Comparison of ENCODE assay signal across 13 cellular contexts in genomic region chr2:186592137-186592875, GRCh38. TPM values are rescaled to one million over a fixed set of nuclear protein-coding genes. Genes with fewer than 3 reads are reported as not detected.
DNase-seq lines count a peak whose midpoint lies in the region; ATAC-seq, FAIRE-seq and TF ChIP-seq lines count a peak whose summit lies in the region.
"Had no signal": no experiment of that assay in that cellular context is flagged by ENCODE, and none has a peak within 500 bp of the region (broad histone marks: within the 10 kb centered on the region; RNA-seq: fewer than 3 reads in every experiment).

No MANE protein-coding gene starts in this region.

- H3K27me3 ChIP-seq in adipocyte (replicated peaks; ENCODE audit: control insufficient read depth, insufficient read depth, low read length): no peaks in the 10 kb centered on the region
- no peaks in the 10 kb centered on the region for H3K27me3 ChIP-seq in small intestine (ENCODE audit: control insufficient read depth in 2 of 2, insufficient read depth in 2 of 2, low read length in 2 of 2)
- H3K27me3 ChIP-seq: transverse colon had no signal

- H3K9me3 Mint-ChIP-seq in activated CD8-positive, alpha-beta T cell treated with anti-CD3 and anti-CD28 coated beads for 36 hours: no peaks in the 10 kb centered on the region
- H3K9me3 Mint-ChIP-seq in activated CD8-positive, alpha-beta T cell treated with anti-CD3 and anti-CD28 coated beads, Interleukin-2, amount 10 ng/mL, durations not matched to agents 7 days and 5 days (ENCODE audit: insufficient read depth): no peaks in the 10 kb centered on the region
- H3K9me3 Mint-ChIP-seq in glutamatergic neuron (ENCODE audit: unreplicated experiment): peaks cover 5% of the 10 kb centered on the region

- intact Hi-C loops in activated CD8-positive, alpha-beta T cell treated with anti-CD3 and anti-CD28 coated beads for 36 hours (cut with micrococcal nuclease): loop anchor here (5.0 kb wide), 1 partner anchor 50 kb away; no protein-coding TSS in a partner anchor

- H3K4me3 ChIP-seq in adipocyte (ENCODE audit: low read length) (peak overlapping the region; percentile 90), small intestine (ENCODE audit: low read depth in 1 of 2, low read length in 2 of 2) (no peak overlapping the region)

- 93 to 94% (median 93%) methylated on average over 5 of the region's 5 CpGs for WGBS in small intestine, 3 donors

- no peaks in the 10 kb centered on the region for H3K36me3 Mint-ChIP-seq in activated CD8-positive, alpha-beta T cell treated with anti-CD3 and anti-CD28 coated beads for 36 hours (ENCODE audit: low read depth)
- peaks cover 1% of the 10 kb centered on the region for H3K36me3 Mint-ChIP-seq in activated CD8-positive, alpha-beta T cell treated with anti-CD3 and anti-CD28 coated beads, Interleukin-2, amount 10 ng/mL, durations not matched to agents 7 days and 5 days (ENCODE audit: low read depth)
- peaks cover 4% of the 10 kb centered on the region for H3K36me3 Mint-ChIP-seq in glutamatergic neuron (ENCODE audit: unreplicated experiment)

- TF ChIP-seq CTCF in activated CD8-positive, alpha-beta T cell treated with anti-CD3 and anti-CD28 coated beads for 36 hours (IDR thresholded peaks at IDR 0.05): no peak
- TF ChIP-seq CTCF in glutamatergic neuron (IDR thresholded peaks at IDR 0.05; ENCODE audit: partially characterized antibody, unreplicated experiment): no peak

- peak overlapping the region; percentile 12 for H3K4me3 Mint-ChIP-seq in activated CD8-positive, alpha-beta T cell treated with anti-CD3 and anti-CD28 coated beads for 36 hours
- H3K4me3 Mint-ChIP-seq in activated CD8-positive, alpha-beta T cell treated with anti-CD3 and anti-CD28 coated beads, Interleukin-2, amount 10 ng/mL, durations not matched to agents 7 days and 5 days: no peak overlapping the region
- H3K4me3 Mint-ChIP-seq in glutamatergic neuron (ENCODE audit: unreplicated experiment): peak overlapping the region; percentile 96

- peaks cover 31% of the 10 kb centered on the region for H3K4me1 Mint-ChIP-seq in activated CD8-positive, alpha-beta T cell treated with anti-CD3 and anti-CD28 coated beads for 36 hours (ENCODE audit: low read depth)
- H3K4me1 Mint-ChIP-seq in activated CD8-positive, alpha-beta T cell treated with anti-CD3 and anti-CD28 coated beads, Interleukin-2, amount 10 ng/mL, durations not matched to agents 7 days and 5 days (ENCODE audit: low read depth): peaks cover 23% of the 10 kb centered on the region
- peaks cover 11% of the 10 kb centered on the region for H3K4me1 Mint-ChIP-seq in glutamatergic neuron (ENCODE audit: low read depth, unreplicated experiment)

- H3K27me3 Mint-ChIP-seq in activated CD8-positive, alpha-beta T cell treated with anti-CD3 and anti-CD28 coated beads for 36 hours: no peaks in the 10 kb centered on the region
- H3K27me3 Mint-ChIP-seq in activated CD8-positive, alpha-beta T cell treated with anti-CD3 and anti-CD28 coated beads, Interleukin-2, amount 10 ng/mL, durations not matched to agents 7 days and 5 days (ENCODE audit: low read depth): peaks cover 4% of the 10 kb centered on the region
- peaks cover 3% of the 10 kb centered on the region for H3K27me3 Mint-ChIP-seq in glutamatergic neuron (ENCODE audit: unreplicated experiment)

- H3K27ac ChIP-seq in small intestine (ENCODE audit: low read depth in 1 of 2, low read length in 1 of 2): no peak overlapping the region

- POLR2A ChIA-PET in activated CD8-positive, alpha-beta T cell treated with anti-CD3 and anti-CD28 coated beads for 36 hours (lab: Charles Lee): interaction anchor here (0.6 kb wide), 1 partner anchor 10 kb away, joined by 3 read pairs; no protein-coding TSS in a partner anchor
- POLR2A ChIA-PET in activated CD8-positive, alpha-beta T cell treated with anti-CD3 and anti-CD28 coated beads, Interleukin-2, amount 10 ng/mL, durations not matched to agents 7 days and 5 days (lab: Charles Lee): no interaction called here

- H3K4me1 ChIP-seq in adipocyte (ENCODE audit: control insufficient read depth, insufficient read depth, low read length) (peaks cover 31% of the 10 kb centered on the region), small intestine (ENCODE audit: control insufficient read depth in 2 of 2, insufficient read depth in 1 of 2, low read depth in 1 of 2, low read length in 1 of 2) (peaks cover 3 to 6% of the 10 kb centered on the region in 2 donors)

- DNase-seq in activated CD8-positive, alpha-beta T cell treated with anti-CD3 and anti-CD28 coated beads for 36 hours: no peak
- DNase-seq in activated CD8-positive, alpha-beta T cell treated with anti-CD3 and anti-CD28 coated beads, Interleukin-2, amount 10 ng/mL, durations not matched to agents 7 days and 5 days: no peak
- DNase-seq in adipocyte (ENCODE audit: low read depth) (no peak), glutamatergic neuron (no peak), small intestine (peak; percentile 20), SK-N-DZ (ENCODE audit: low spot score) (no peak), DMS79 treated with DMSO at 0.1 percent for 48 hours (lab: John Stamatoyannopoulos, UW) (no peak)
- DNase-seq: ACHN; NCI-H1694; SIG-M5; stimulated activated CD4-positive, alpha-beta T cell treated with anti-CD3 and anti-CD28 coated beads, Interleukin-1b, Interleukin-23, amount 100 ng/mL, for 48 hours; transverse colon had no signal

- H3K36me3 ChIP-seq in adipocyte (ENCODE audit: control insufficient read depth, insufficient read depth, low read length, severe bottlenecking): no peaks in the 10 kb centered on the region
- no peaks in the 10 kb centered on the region for H3K36me3 ChIP-seq in small intestine (ENCODE audit: control insufficient read depth in 2 of 2, insufficient read depth in 2 of 2, low read length in 2 of 2)
- H3K36me3 ChIP-seq: transverse colon had no signal

- no peak for ATAC-seq in activated CD8-positive, alpha-beta T cell treated with anti-CD3 and anti-CD28 coated beads for 36 hours
- no peak for ATAC-seq in activated CD8-positive, alpha-beta T cell treated with anti-CD3 and anti-CD28 coated beads, Interleukin-2, amount 10 ng/mL, durations not matched to agents 7 days and 5 days
- ATAC-seq in GM21576 (IDR thresholded peaks at IDR 0.05; ENCODE audit: unreplicated experiment): no peak

- H3K9me3 ChIP-seq in adipocyte (ENCODE audit: control insufficient read depth, low read length) (no peaks in the 10 kb centered on the region), small intestine (ENCODE audit: control insufficient read depth, low read depth) (no peaks in the 10 kb centered on the region)
- H3K9me3 ChIP-seq: transverse colon had no signal

- FAIRE-seq in small intestine (lab: Jason Lieb, UNC): no peak

- peak overlapping the region; percentile 89 for H3K9ac ChIP-seq in adipocyte (ENCODE audit: low read length)

- H3K27ac Mint-ChIP-seq in activated CD8-positive, alpha-beta T cell treated with anti-CD3 and anti-CD28 coated beads for 36 hours: no peak overlapping the region
- no peak overlapping the region for H3K27ac Mint-ChIP-seq in activated CD8-positive, alpha-beta T cell treated with anti-CD3 and anti-CD28 coated beads, Interleukin-2, amount 10 ng/mL, durations not matched to agents 7 days and 5 days
- H3K27ac Mint-ChIP-seq in glutamatergic neuron (ENCODE audit: unreplicated experiment): no peak overlapping the region

- CTCF ChIA-PET in activated CD8-positive, alpha-beta T cell treated with anti-CD3 and anti-CD28 coated beads for 36 hours (lab: Charles Lee): no interaction called here
- CTCF ChIA-PET in activated CD8-positive, alpha-beta T cell treated with anti-CD3 and anti-CD28 coated beads, Interleukin-2, amount 10 ng/mL, durations not matched to agents 7 days and 5 days (lab: Charles Lee): no interaction called here

RNA-seq across cellular contexts. Expression of gene ITGAV, which starts 2.5 kb away (rescaled TPM):
- 1 to 10 TPM; 4.7 to 7.5 TPM for total RNA-seq in activated CD8-positive, alpha-beta T cell treated with anti-CD3 and anti-CD28 coated beads for 36 hours
- total RNA-seq in activated CD8-positive, alpha-beta T cell treated with anti-CD3 and anti-CD28 coated beads, Interleukin-2, amount 10 ng/mL, durations not matched to agents 7 days and 5 days: 1 to 10 TPM; 4.9 to 5.6 TPM
- 21.9 TPM for total RNA-seq in glutamatergic neuron (ENCODE audit: unreplicated experiment)
- polyA plus RNA-seq in small intestine: 1 to 10 TPM; 4.0 to 9.6 (median 5.1) TPM
- 38.1 and 45.0 TPM in 2 replicates for polyA plus RNA-seq in SK-N-DZ (2014; cell fraction: cytosol; rRNA removed)
- polyA plus RNA-seq in SK-N-DZ (2014; cell fraction: nucleus; rRNA removed): 48.4 and 55.6 TPM in 2 replicates
